ENCODE assay signal across 20 cellular contexts in genomic region chr2:241122376-241123002, GRCh38. TPM values are rescaled to one million over a fixed set of nuclear protein-coding genes. Genes with fewer than 3 reads are reported as not detected.
A peak's percentile ranks its signal among the peaks of the same experiment; 100 is the strongest.
DNase-seq lines count a peak whose midpoint lies in the region; ATAC-seq and TF ChIP-seq lines count a peak whose summit lies in the region.
"Had no signal": no experiment of that assay in that cellular context is flagged by ENCODE, and none has a peak within 500 bp of the region (broad histone marks: within the 10 kb centered on the region; RNA-seq: fewer than 3 reads in every experiment).

No MANE protein-coding gene starts in this region.

- peak overlapping the region; percentile 81 for H3K27ac ChIP-seq in VCaP
- H3K27ac ChIP-seq in osteoblast (ENCODE audit: low read depth, low read length): no peak overlapping the region
- no peak overlapping the region for H3K27ac ChIP-seq in upper lobe of right lung

- no peaks in the 10 kb centered on the region for H3K4me1 ChIP-seq in osteoblast (ENCODE audit: insufficient read depth, low read length)
- no peaks in the 10 kb centered on the region for H3K4me1 ChIP-seq in upper lobe of right lung

- TF ChIP-seq CTCF in VCaP (conservative IDR thresholded peaks at IDR 0.05): no peak
- TF ChIP-seq CTCF in osteoblast (IDR thresholded peaks at IDR 0.05; ENCODE audit: extremely low read depth, low read depth, low read length): no peak
- TF ChIP-seq CTCF in upper lobe of right lung (IDR thresholded peaks at IDR 0.05): no peak

- H3K9me3 ChIP-seq in osteoblast (ENCODE audit: low read depth, low read length) (no peaks in the 10 kb centered on the region), upper lobe of right lung (no peaks in the 10 kb centered on the region)

- H3K27ac Mint-ChIP-seq in activated naive CD4-positive, alpha-beta T cell treated with anti-CD3 and anti-CD28 coated beads, Interleukin-2, amount 10 ng/mL, durations not matched to agents 7 days and 5 days: no peak overlapping the region
- H3K27ac Mint-ChIP-seq: HFFc6 had no signal

- H3K4me2 ChIP-seq in osteoblast (ENCODE audit: insufficient read depth, low read length): no peak overlapping the region

- peaks cover 25% of the 10 kb centered on the region for H3K36me3 Mint-ChIP-seq in activated naive CD4-positive, alpha-beta T cell treated with anti-CD3 and anti-CD28 coated beads, Interleukin-2, amount 10 ng/mL, durations not matched to agents 7 days and 5 days

- H3K79me2 ChIP-seq in osteoblast (ENCODE audit: insufficient read depth, low read length): no peaks in the 10 kb centered on the region

- no peak for ATAC-seq in upper lobe of right lung
- ATAC-seq: K562 had no signal

- DNase-seq in activated naive CD4-positive, alpha-beta T cell treated with anti-CD3 and anti-CD28 coated beads, Interleukin-2, amount 10 ng/mL, durations not matched to agents 7 days and 5 days: peak; percentile 8
- DNase-seq in activated naive CD4-positive, alpha-beta T cell treated with Interleukin-2 at 50 U/mL for 16 hours: no peak
- DNase-seq in osteoblast (ENCODE audit: insufficient read length, low spot score, missing footprints): peak; percentile 44
- peak; percentile 49 for DNase-seq in upper lobe of right lung
- no peak for DNase-seq in NCI-H748 treated with DMSO at 0.1 percent for 48 hours (lab: John Stamatoyannopoulos, UW)
- no peak for DNase-seq in NCI-H146 treated with DMSO at 0.1 percent for 48 hours (lab: John Stamatoyannopoulos, UW; ENCODE audit: unreplicated experiment)
- DNase-seq: ACHN, C1 segment of cervical spinal cord, DMS79 treated with DMSO at 0.1 percent for 48 hours, H7, HFFc6, NCI-H1092 treated with DMSO at 0.1 percent for 48 hours, NCI-H146, NCI-H2081, NCI-H2171 treated with DMSO at 0.1 percent for 48 hours, NCI-H446, NCI-H69, Right ventricle myocardium superior had no signal

- no peak overlapping the region for H2AFZ ChIP-seq in osteoblast (ENCODE audit: low read length)

- H3K36me3 ChIP-seq in osteoblast (ENCODE audit: insufficient read depth, low read length): no peaks in the 10 kb centered on the region
- no peaks in the 10 kb centered on the region for H3K36me3 ChIP-seq in upper lobe of right lung

- H3K27me3 ChIP-seq in osteoblast (ENCODE audit: insufficient read depth, low read length): no peaks in the 10 kb centered on the region
- H3K27me3 ChIP-seq in upper lobe of right lung: no peaks in the 10 kb centered on the region

- no peaks in the 10 kb centered on the region for H4K20me1 ChIP-seq in osteoblast (ENCODE audit: insufficient read depth, low read length)

- intact Hi-C loops in upper lobe of right lung (cut with DNase I): no loop called here

- H3K4me3 ChIP-seq in osteoblast (ENCODE audit: insufficient read depth, low read length) (no peak overlapping the region), upper lobe of right lung (no peak overlapping the region)
- H3K4me3 ChIP-seq: K562 had no signal

- H3K9me3 Mint-ChIP-seq in activated naive CD4-positive, alpha-beta T cell treated with anti-CD3 and anti-CD28 coated beads, Interleukin-2, amount 10 ng/mL, durations not matched to agents 7 days and 5 days: no peaks in the 10 kb centered on the region

- peaks cover 8% of the 10 kb centered on the region for H3K4me1 Mint-ChIP-seq in activated naive CD4-positive, alpha-beta T cell treated with anti-CD3 and anti-CD28 coated beads, Interleukin-2, amount 10 ng/mL, durations not matched to agents 7 days and 5 days

- H3K27me3 Mint-ChIP-seq in activated naive CD4-positive, alpha-beta T cell treated with anti-CD3 and anti-CD28 coated beads, Interleukin-2, amount 10 ng/mL, durations not matched to agents 7 days and 5 days: no peaks in the 10 kb centered on the region

- CTCF ChIA-PET in activated naive CD4-positive, alpha-beta T cell treated with anti-CD3 and anti-CD28 coated beads, Interleukin-2, amount 10 ng/mL, durations not matched to agents 7 days and 5 days (lab: Charles Lee): interaction anchor here (0.8 kb wide), 1 partner anchor 18 kb away, joined by 3 read pairs; no protein-coding TSS in a partner anchor

- H3K4me3 Mint-ChIP-seq in activated naive CD4-positive, alpha-beta T cell treated with anti-CD3 and anti-CD28 coated beads, Interleukin-2, amount 10 ng/mL, durations not matched to agents 7 days and 5 days: no peak overlapping the region
- H3K4me3 Mint-ChIP-seq: HFFc6 had no signal

RNA-seq across cellular contexts. Expression of gene MTERF4, which starts 20.4 kb away (rescaled TPM):
- 20.3 and 30.0 TPM in 2 replicates for total RNA-seq in osteoblast
- total RNA-seq in upper lobe of right lung: 34.6 TPM

RNA-seq across cellular contexts. Expression of gene PASK, which starts 26.8 kb away (rescaled TPM):
- total RNA-seq in osteoblast (5.0 and 5.8 TPM in 2 replicates), upper lobe of right lung (15.7 TPM)

RNA-seq across cellular contexts. Expression of gene PPP1R7, which starts 27.8 kb away (rescaled TPM):
- total RNA-seq in osteoblast (46.7 and 73.7 TPM in 2 replicates), upper lobe of right lung (60.7 TPM)

Comparison
In these comparisons a context has a peak if more than half of its experiments do, and no peak if none do; other contexts are left out.
1. DNase-seq: peak in activated naive CD4-positive, alpha-beta T cell treated with anti-CD3 and anti-CD28 coated beads, Interleukin-2, amount 10 ng/mL, durations not matched to agents 7 days and 5 days (single experiment), osteoblast (single experiment) and upper lobe of right lung (single experiment); none in activated naive CD4-positive, alpha-beta T cell treated with Interleukin-2 at 50 U/mL for 16 hours (single experiment), NCI-H748 treated with DMSO at 0.1 percent for 48 hours (single experiment) and NCI-H146 treated with DMSO at 0.1 percent for 48 hours (single experiment).